Comparison of ENCODE assay signal across 10 cellular contexts in genomic region chr20:44601801-44602204, GRCh38. TPM values are rescaled to one million over a fixed set of nuclear protein-coding genes. Genes with fewer than 3 reads are reported as not detected.
A peak's percentile ranks its signal among the peaks of the same experiment; 100 is the strongest.
DNase-seq lines count a peak whose midpoint lies in the region; ATAC-seq and TF ChIP-seq lines count a peak whose summit lies in the region.
"Had no signal": no experiment of that assay in that cellular context is flagged by ENCODE, and none has a peak within 500 bp of the region (broad histone marks: within the 10 kb centered on the region; RNA-seq: fewer than 3 reads in every experiment).

No MANE protein-coding gene starts in this region.

- TF ChIP-seq POLR2A in heart left ventricle (IDR thresholded peaks at IDR 0.05) (no peak), sigmoid colon (IDR thresholded peaks at IDR 0.05) (no peak)

- H3K4me1 ChIP-seq in CD8-positive, alpha-beta T cell (ENCODE audit: insufficient read depth, low read length) = peaks cover 26% of the 10 kb centered on the region
- H3K4me1 ChIP-seq in adipocyte (ENCODE audit: control insufficient read depth, insufficient read depth, low read length) (peaks cover 60% of the 10 kb centered on the region), heart left ventricle (peaks cover 39 to 82% (median 75%) of the 10 kb centered on the region in 12 donors), sigmoid colon (peaks cover 0 to 75% (median 65%) of the 10 kb centered on the region in 4 donors)

- intact Hi-C loops in CD8-positive, alpha-beta T cell (cut with DNase I, micrococcal nuclease) = no loop called here
- intact Hi-C loops in heart left ventricle (cut with DNase I) (loop anchor here in 7 of 10 donors (2.0 to 10.0 kb wide), 4 partner anchors 19 to 297 kb away; partner anchors contain the start of gene PKIG (in 2 of the 7)), sigmoid colon (cut with DNase I) (no loop called here)

- peak in 1 of 4 donors; percentile 9 for TF ChIP-seq EP300 in sigmoid colon (IDR thresholded peaks at IDR 0.05)

- no peak overlapping the region for H3K4me3 Mint-ChIP-seq in CD8-positive, alpha-beta T cell

- H3K27me3 Mint-ChIP-seq in CD8-positive, alpha-beta T cell (ENCODE audit: low read depth) = no peaks in the 10 kb centered on the region

- H3K36me3 ChIP-seq in CD8-positive, alpha-beta T cell (ENCODE audit: insufficient read depth, low read length) = no peaks in the 10 kb centered on the region
- peaks cover 6% of the 10 kb centered on the region for H3K36me3 ChIP-seq in adipocyte (ENCODE audit: control insufficient read depth, insufficient read depth, low read length, severe bottlenecking)
- H3K36me3 ChIP-seq in heart left ventricle = peaks cover 0 to 10% (median 0%) of the 10 kb centered on the region in 9 donors
- H3K36me3 ChIP-seq in sigmoid colon = no peaks in the 10 kb centered on the region

- POLR2A ChIA-PET in CD8-positive, alpha-beta T cell (lab: Charles Lee) = interaction anchor here (1.0 kb wide), 1 partner anchor 29 kb away, joined by 3 read pairs; no protein-coding TSS in a partner anchor

- no peaks in the 10 kb centered on the region for H3K9me3 ChIP-seq in CD8-positive, alpha-beta T cell (ENCODE audit: low read length)
- no peaks in the 10 kb centered on the region for H3K9me3 ChIP-seq in adipocyte (ENCODE audit: control insufficient read depth, low read length)
- H3K9me3 ChIP-seq in heart left ventricle = no peaks in the 10 kb centered on the region
- H3K9me3 ChIP-seq in sigmoid colon = no peaks in the 10 kb centered on the region

- no peaks in the 10 kb centered on the region for H3K9me3 Mint-ChIP-seq in CD8-positive, alpha-beta T cell

- peak overlapping the region; percentile 61 for H3K9ac ChIP-seq in adipocyte (ENCODE audit: low read length)

- no peaks in the 10 kb centered on the region for H3K27me3 ChIP-seq in CD8-positive, alpha-beta T cell (ENCODE audit: insufficient read depth, low read length)
- no peaks in the 10 kb centered on the region for H3K27me3 ChIP-seq in adipocyte (replicated peaks; ENCODE audit: control insufficient read depth, insufficient read depth, low read length)
- H3K27me3 ChIP-seq in heart left ventricle = no peaks in the 10 kb centered on the region
- no peaks in the 10 kb centered on the region for H3K27me3 ChIP-seq in sigmoid colon

- TF ChIP-seq CTCF in CD8-positive, alpha-beta T cell (IDR thresholded peaks at IDR 0.05) = no peak
- no peak for TF ChIP-seq CTCF in heart left ventricle (IDR thresholded peaks at IDR 0.05)
- TF ChIP-seq CTCF in sigmoid colon (IDR thresholded peaks at IDR 0.05) = no peak

- ATAC-seq in CD8-positive, alpha-beta T cell = no peak
- ATAC-seq in heart left ventricle (peak; percentile 76 to 83 (median 78)), GM21390 (IDR thresholded peaks at IDR 0.05; ENCODE audit: unreplicated experiment) (no peak)

- H3K27ac ChIP-seq in CD8-positive, alpha-beta T cell (ENCODE audit: low read depth, low read length) = no peak overlapping the region
- H3K27ac ChIP-seq in heart left ventricle (peak overlapping the region; percentile 79 to 97 (median 92)), sigmoid colon (peak overlapping the region; percentile 84 to 95 (median 92))

- H3K4me1 Mint-ChIP-seq in CD8-positive, alpha-beta T cell (ENCODE audit: low read depth) = peaks cover 39% of the 10 kb centered on the region

- peak overlapping the region; percentile 27 for H3K27ac Mint-ChIP-seq in CD8-positive, alpha-beta T cell

- CTCF ChIA-PET in CD8-positive, alpha-beta T cell (lab: Charles Lee) = interaction anchor here (1.4 to 2.7 kb wide), 3 partner anchors 8 to 384 kb away, joined by 4 to 13 read pairs (median 7); no protein-coding TSS in a partner anchor

- H3K4me3 ChIP-seq in CD8-positive, alpha-beta T cell (ENCODE audit: low read depth, low read length) = no peak overlapping the region
- peak overlapping the region; percentile 35 for H3K4me3 ChIP-seq in adipocyte (ENCODE audit: low read length)
- peak overlapping the region in 3 of 12 donors; percentile 9 to 15 (median 13) for H3K4me3 ChIP-seq in heart left ventricle
- H3K4me3 ChIP-seq in sigmoid colon = no peak overlapping the region

- WGBS in heart left ventricle, 4 donors = 0 to 6% (median 0%) methylated on average over 1 of the region's 1 CpG
- 2 to 7% methylated on average over 1 of the region's 1 CpG for WGBS in sigmoid colon, 2 donors

- no peaks in the 10 kb centered on the region for H3K36me3 Mint-ChIP-seq in CD8-positive, alpha-beta T cell

- no peak for DNase-seq in CD8-positive, alpha-beta T cell
- DNase-seq in adipocyte (ENCODE audit: low read depth) = peak; percentile 86
- DNase-seq in heart left ventricle = peak; percentile 77 to 89 (median 84)
- DNase-seq in sigmoid colon = peak; percentile 92
- DNase-seq in activated CD4-positive, alpha-beta T cell treated with anti-CD3 and anti-CD28 coated beads, Interleukin-2, amount 50 U/mL, for 4 hours = no peak
- no peak for DNase-seq in SHP77 treated with DMSO at 0.1 percent for 48 hours (lab: John Stamatoyannopoulos, UW)
- no peak for DNase-seq in NOMO-1 treated with DMSO at 0.1 percent for 48 hours (lab: John Stamatoyannopoulos, UW; ENCODE audit: unreplicated experiment)
- DNase-seq: mesendoderm, NCI-H2171 treated with DMSO at 0.1 percent for 48 hours had no signal

RNA-seq across cellular contexts. Expression of gene PKIG, which starts 19.4 kb away (rescaled TPM):
- total RNA-seq in CD8-positive, alpha-beta T cell = 1 to 10 TPM; 4.7 to 5.8 TPM
- total RNA-seq in heart left ventricle = 100 to 1,000 TPM; 156 to 286 (median 200) TPM
- 100 to 1,000 TPM; 155 to 213 TPM for polyA plus RNA-seq in heart left ventricle
- total RNA-seq in sigmoid colon = 100 to 1,000 TPM; 348 to 511 (median 395) TPM
- 10 to 100 TPM; 43.9 to 78.4 (median 75.7) TPM for polyA plus RNA-seq in sigmoid colon

RNA-seq across cellular contexts. Expression of gene ADA, which starts 49.7 kb away (rescaled TPM):
- total RNA-seq in CD8-positive, alpha-beta T cell = 10 to 100 TPM; 27.9 to 30.2 TPM
- total RNA-seq in heart left ventricle = 10 to 100 TPM in 2 of 9 donors, 1 to 10 TPM in 7; 2.5 to 11.5 (median 6.0) TPM
- polyA plus RNA-seq in heart left ventricle = 10 to 100 TPM in 1 of 2 donors, 1 to 10 TPM in 1; 6.4 to 10.9 TPM
- 10 to 100 TPM in 3 of 4 donors, 1 to 10 TPM in 1; 4.3 to 17.1 (median 11.7) TPM for total RNA-seq in sigmoid colon
- polyA plus RNA-seq in sigmoid colon = 10 to 100 TPM in 1 of 3 donors, 1 to 10 TPM in 2; 2.5 to 13.8 (median 4.8) TPM

Comparison
In these comparisons a context has a peak if more than half of its experiments do, and no peak if none do; other contexts are left out.
1. ATAC-seq: peak in heart left ventricle (4 of 4); none in CD8-positive, alpha-beta T cell (single experiment) and GM21390 (single experiment).
2. DNase-seq: peak in adipocyte (single experiment), heart left ventricle (5 of 5) and sigmoid colon (single experiment); none in CD8-positive, alpha-beta T cell (0 of 7), activated CD4-positive, alpha-beta T cell treated with anti-CD3 and anti-CD28 coated beads, Interleukin-2, amount 50 U/mL, for 4 hours (0 of 2), SHP77 treated with DMSO at 0.1 percent for 48 hours (single experiment) and NOMO-1 treated with DMSO at 0.1 percent for 48 hours (single experiment).
3. RNA of gene PKIG, which starts 19.4 kb away (total RNA-seq): 348 to 511 TPM in sigmoid colon and 156 to 286 TPM in heart left ventricle; 4.7 to 5.8 TPM in CD8-positive, alpha-beta T cell; every median in the first group is over 10 times any median in the second.
4. intact Hi-C loops: an anchor here in heart left ventricle (2.0 to 10.0 kb wide); none called in CD8-positive, alpha-beta T cell and sigmoid colon.